8 cellular contexts compared by ENCODE assay signal in genomic region chr1:16727190-16728111, GRCh38. TPM values are rescaled to one million over a fixed set of nuclear protein-coding genes. Genes with fewer than 3 reads are reported as not detected.
DNase-seq lines count a peak whose midpoint lies in the region; ATAC-seq and TF ChIP-seq lines count a peak whose summit lies in the region.

No MANE protein-coding gene starts in this region.

- no peaks in the 10 kb centered on the region for H3K36me3 ChIP-seq in left ventricle myocardium inferior
- H3K36me3 ChIP-seq in PC-9 (ENCODE audit: low read depth): no peaks in the 10 kb centered on the region
- H3K36me3 ChIP-seq in thoracic aorta: no peaks in the 10 kb centered on the region

- H3K27me3 Mint-ChIP-seq in activated naive CD8-positive, alpha-beta T cell treated with anti-CD3 and anti-CD28 coated beads for 36 hours: no peaks in the 10 kb centered on the region

- POLR2A ChIA-PET in PC-9 (lab: Charles Lee; ENCODE audit: unreplicated experiment): no interaction called here

- BruUV-seq in PC-9 (replicated peaks; lab: Mats Ljungman, UMichigan): TSS peak; percentile 89

- H3K9me3 Mint-ChIP-seq in activated naive CD8-positive, alpha-beta T cell treated with anti-CD3 and anti-CD28 coated beads for 36 hours: no peaks in the 10 kb centered on the region

- intact Hi-C loops in Right ventricle myocardium superior (cut with DNase I): no loop called here
- intact Hi-C loops in left ventricle myocardium inferior (cut with micrococcal nuclease): no loop called here
- intact Hi-C loops in PC-9 (cut with micrococcal nuclease; ENCODE audit: unreplicated experiment): no loop called here

- no peaks in the 10 kb centered on the region for H3F3A ChIP-seq in PC-9 (ENCODE audit: insufficient read depth, low read depth)

- H3K4me1 Mint-ChIP-seq in activated naive CD8-positive, alpha-beta T cell treated with anti-CD3 and anti-CD28 coated beads for 36 hours: no peaks in the 10 kb centered on the region

- no peaks in the 10 kb centered on the region for H4K20me1 ChIP-seq in PC-9 (ENCODE audit: insufficient read depth)

- no peaks in the 10 kb centered on the region for H3K9me2 ChIP-seq in PC-9 (ENCODE audit: insufficient read depth)

- H3K27me3 ChIP-seq in left ventricle myocardium inferior (ENCODE audit: low read depth) (peaks cover 47% of the 10 kb centered on the region), PC-9 (ENCODE audit: insufficient read depth, low read depth) (no peaks in the 10 kb centered on the region), thoracic aorta (replicated peaks; ENCODE audit: insufficient read depth) (no peaks in the 10 kb centered on the region)

- CTCF ChIA-PET in PC-9 (lab: Charles Lee): no interaction called here

- ATAC-seq in Right ventricle myocardium superior (ENCODE audit: poor library complexity) (no peak), left lobe of liver (peak; percentile 21), thoracic aorta (ENCODE audit: insufficient number of reproducible peaks, low FRiP score, low read depth) (no peak)

- no peak overlapping the region for H3K4me3 Mint-ChIP-seq in activated naive CD8-positive, alpha-beta T cell treated with anti-CD3 and anti-CD28 coated beads for 36 hours

- no peak overlapping the region for H3K4me3 ChIP-seq in left ventricle myocardium inferior
- H3K4me3 ChIP-seq in PC-9: no peak overlapping the region
- no peak overlapping the region for H3K4me3 ChIP-seq in thoracic aorta

- no peaks in the 10 kb centered on the region for H3K36me3 Mint-ChIP-seq in activated naive CD8-positive, alpha-beta T cell treated with anti-CD3 and anti-CD28 coated beads for 36 hours

- no peaks in the 10 kb centered on the region for H3K4me1 ChIP-seq in left ventricle myocardium inferior
- no peaks in the 10 kb centered on the region for H3K4me1 ChIP-seq in PC-9 (replicated peaks; ENCODE audit: insufficient read depth)
- H3K4me1 ChIP-seq in thoracic aorta (ENCODE audit: control insufficient read depth in 1 of 2, low read depth in 2 of 2): peaks cover 6 to 30% of the 10 kb centered on the region in 2 donors

- H3K27ac Mint-ChIP-seq in activated naive CD8-positive, alpha-beta T cell treated with anti-CD3 and anti-CD28 coated beads for 36 hours: no peak overlapping the region

- DNase-seq in Right ventricle myocardium superior (peak; percentile 42), left ventricle myocardium inferior (no peak), PC-9 (peak; percentile 46 to 71), left lobe of liver (ENCODE audit: low spot score) (peak; percentile 54), thoracic aorta (ENCODE audit: low spot score) (no peak), GF-D8 (lab: John Stamatoyannopoulos, UW) (no peak), NK-92 (lab: John Stamatoyannopoulos, UW; ENCODE audit: unreplicated experiment) (no peak)
- peak; percentile 74 for DNase-seq in activated naive CD8-positive, alpha-beta T cell treated with anti-CD3 and anti-CD28 coated beads for 36 hours

- H2AFZ ChIP-seq in PC-9: no peak overlapping the region

- no peaks in the 10 kb centered on the region for H3K9me3 ChIP-seq in left ventricle myocardium inferior (replicated peaks)
- H3K9me3 ChIP-seq in PC-9 (ENCODE audit: insufficient read depth, low read depth): no peaks in the 10 kb centered on the region
- H3K9me3 ChIP-seq in thoracic aorta: no peaks in the 10 kb centered on the region

- H3K4me2 ChIP-seq in PC-9: peak overlapping the region; percentile 3; the same call in 1 of the 2 replicates

- H3K79me2 ChIP-seq in PC-9 (ENCODE audit: low read depth): no peaks in the 10 kb centered on the region

- TF ChIP-seq CTCF in left ventricle myocardium inferior (IDR thresholded peaks at IDR 0.05; ENCODE audit: borderline replicate concordance) (no peak), PC-9 (conservative IDR thresholded peaks at IDR 0.05) (no peak), thoracic aorta (IDR thresholded peaks at IDR 0.05) (no peak)

- H3K27ac ChIP-seq in left ventricle myocardium inferior (replicated peaks): no peak overlapping the region
- H3K27ac ChIP-seq in PC-9: no peak overlapping the region
- peak overlapping the region; percentile 4 to 50 for H3K27ac ChIP-seq in thoracic aorta

RNA-seq across cellular contexts. Expression of gene RNU1-4, which starts 12.9 kb away (rescaled TPM):
- total RNA-seq in Right ventricle myocardium superior: 9,391 TPM
- total RNA-seq in left ventricle myocardium inferior: 6,072 TPM
- total RNA-seq in PC-9 (2021): 1,333 and 3,235 TPM in 2 replicates
- total RNA-seq in activated naive CD8-positive, alpha-beta T cell treated with anti-CD3 and anti-CD28 coated beads for 36 hours: 100 to 1,000 TPM; 874 to 961 TPM
- total RNA-seq in left lobe of liver: 1,159 TPM
- total RNA-seq in thoracic aorta: under 1 TPM; under 0.01 TPM

Comparison
In these comparisons a context has a peak if more than half of its experiments do, and no peak if none do; other contexts are left out.
1. DNase-seq: peak in Right ventricle myocardium superior (single experiment), PC-9 (2 of 2), activated naive CD8-positive, alpha-beta T cell treated with anti-CD3 and anti-CD28 coated beads for 36 hours (single experiment) and left lobe of liver (single experiment); none in left ventricle myocardium inferior (single experiment), thoracic aorta (single experiment), GF-D8 (single experiment) and NK-92 (single experiment).
2. H3K27ac ChIP-seq: peak in thoracic aorta (2 of 2); none in left ventricle myocardium inferior (single experiment) and PC-9 (single experiment).
3. RNA of gene RNU1-4, which starts 12.9 kb away (total RNA-seq): 9,391 TPM in Right ventricle myocardium superior (single experiment), 6,072 TPM in left ventricle myocardium inferior (single experiment), 1,333 to 3,235 TPM in PC-9, 1,159 TPM in left lobe of liver (single experiment) and 874 to 961 TPM in activated naive CD8-positive, alpha-beta T cell treated with anti-CD3 and anti-CD28 coated beads for 36 hours; under 0.01 TPM in thoracic aorta; every median in the first group is over 100 times any median in the second.